ENCODE assay signal across 21 cellular contexts in genomic region chr2:34317797-34318196, GRCh38.
"Had no signal": no experiment of that assay in that cellular context is flagged by ENCODE, and none has a peak within 500 bp of the region (broad histone marks: within the 10 kb centered on the region; RNA-seq: fewer than 3 reads in every experiment).

No MANE protein-coding gene starts in this region.

- H3K9me3 ChIP-seq: esophagus muscularis mucosa, gastrocnemius medialis, prostate gland, right lobe of liver, tibial nerve had no signal

- H3K27me3 ChIP-seq: esophagus muscularis mucosa, gastrocnemius medialis, right lobe of liver, tibial nerve had no signal

- H3K27ac ChIP-seq: epithelial cell of prostate, esophagus muscularis mucosa, gastrocnemius medialis, parathyroid adenoma, prostate gland, right lobe of liver, tibial nerve had no signal

- DNase-seq: effector memory CD8-positive, alpha-beta T cell; gastrocnemius medialis; glutamatergic neuron; immature natural killer cell; left ventricle myocardium superior; mammary epithelial cell; natural killer cell; nucleus accumbens; retina; right lobe of liver; stimulated activated CD4-positive, alpha-beta T cell treated with anti-CD3 and anti-CD28 coated beads, Interleukin-4, amount 100 ng/mL, for 1 hour; stimulated activated CD8-positive, alpha-beta memory T cell treated with anti-CD3 and anti-CD28 coated beads, Interleukin-4, amount 100 ng/mL, for 48 hours had no signal

- H3K4me1 ChIP-seq: gastrocnemius medialis, parathyroid adenoma, prostate gland, right lobe of liver, tibial nerve had no signal

- H2AFZ ChIP-seq: parathyroid adenoma had no signal

- ATAC-seq: effector memory CD8-positive, alpha-beta T cell; gastrocnemius medialis; left ventricle myocardium superior; natural killer cell; right lobe of liver; stimulated activated effector memory CD8-positive, alpha-beta T cell treated with anti-CD3 and anti-CD28 coated beads, Interleukin-12 subunit alpha, Interleukin-12 subunit beta, amount 100 ng/mL, for 72 hours had no signal

- H3K36me3 ChIP-seq: esophagus muscularis mucosa, gastrocnemius medialis, prostate gland, right lobe of liver, tibial nerve had no signal

- H3K79me2 ChIP-seq: parathyroid adenoma had no signal

- FAIRE-seq: colon, keratinocyte, urothelium cell line had no signal

- H3K4me3 ChIP-seq: esophagus muscularis mucosa, gastrocnemius medialis, prostate gland, right lobe of liver, tibial nerve had no signal
